ENCODE assay signal across 17 cellular contexts in the genomic region with DNA sequence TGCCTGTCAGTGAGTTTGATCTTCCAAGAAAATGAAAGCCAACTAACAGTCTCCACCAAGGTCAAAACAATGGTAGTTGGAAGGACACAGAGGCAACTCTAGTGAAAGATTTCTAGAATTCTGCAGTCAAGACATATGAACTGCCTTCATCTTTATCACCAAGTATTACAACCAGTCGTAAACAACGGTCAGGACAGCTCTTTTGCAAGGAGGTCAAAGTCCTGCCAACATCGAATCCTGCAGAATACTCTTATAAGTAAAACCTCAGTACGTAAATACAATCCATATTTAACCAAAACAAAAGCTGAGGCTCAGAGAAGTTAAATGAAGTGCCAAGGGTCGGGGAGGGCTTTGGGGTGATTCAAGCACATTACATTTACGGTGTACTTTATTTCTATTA.
"Had no signal": no experiment of that assay in that cellular context is flagged by ENCODE, and none has a peak within 500 bp of the region (broad histone marks: within the 10 kb centered on the region; RNA-seq: fewer than 3 reads in every experiment).

No MANE protein-coding gene starts in this region.

- H3K27me3 ChIP-seq: left lung, right atrium auricular region, spleen, suprapubic skin, upper lobe of right lung had no signal

- H3K9me3 ChIP-seq: left lung, right atrium auricular region, spleen, suprapubic skin, upper lobe of right lung had no signal

- H3K27ac Mint-ChIP-seq: activated naive CD8-positive, alpha-beta T cell treated with anti-CD3 and anti-CD28 coated beads, Interleukin-2, amount 10 ng/mL, durations not matched to agents 7 days and 5 days; stimulated activated naive CD8-positive, alpha-beta T cell treated with anti-CD3 and anti-CD28 coated beads, Interleukin-15, Interleukin-2, amounts not matched to agents 100 ng/mL and 50 ng/mL, for 24 hours; T-cell had no signal

- H3K27ac ChIP-seq: left lung, right atrium auricular region, spleen, suprapubic skin, upper lobe of right lung had no signal

- H3K9me3 Mint-ChIP-seq: activated naive CD8-positive, alpha-beta T cell treated with anti-CD3 and anti-CD28 coated beads, Interleukin-2, amount 10 ng/mL, durations not matched to agents 7 days and 5 days; naive thymus-derived CD8-positive, alpha-beta T cell; stimulated activated naive CD8-positive, alpha-beta T cell treated with anti-CD3 and anti-CD28 coated beads, Interleukin-15, Interleukin-2, amounts not matched to agents 100 ng/mL and 50 ng/mL, for 24 hours; T-cell had no signal

- DNase-seq: activated CD4-positive, CD25-positive, alpha-beta regulatory T cell treated with anti-CD3 and anti-CD28 coated beads, Interleukin-2, amount 50 U/mL, for 72 hours; activated naive CD4-positive, alpha-beta T cell; activated naive CD8-positive, alpha-beta T cell treated with anti-CD3 and anti-CD28 coated beads, Interleukin-2, amount 10 ng/mL, durations not matched to agents 7 days and 5 days; activated T-cell treated with anti-CD3 and anti-CD28 coated beads for 4 hours; anterior cingulate cortex; erythroblast; hippocampal formation; left lung; naive thymus-derived CD8-positive, alpha-beta T cell; posterior cingulate gyrus; spleen; T-cell; T1000; upper lobe of right lung had no signal

- H3K4me3 ChIP-seq: left lung, right atrium auricular region, spleen, suprapubic skin, upper lobe of right lung had no signal

- H3K4me3 Mint-ChIP-seq: activated naive CD8-positive, alpha-beta T cell treated with anti-CD3 and anti-CD28 coated beads, Interleukin-2, amount 10 ng/mL, durations not matched to agents 7 days and 5 days; stimulated activated naive CD8-positive, alpha-beta T cell treated with anti-CD3 and anti-CD28 coated beads, Interleukin-15, Interleukin-2, amounts not matched to agents 100 ng/mL and 50 ng/mL, for 24 hours had no signal

- H3K27me3 Mint-ChIP-seq: activated naive CD8-positive, alpha-beta T cell treated with anti-CD3 and anti-CD28 coated beads, Interleukin-2, amount 10 ng/mL, durations not matched to agents 7 days and 5 days; naive thymus-derived CD8-positive, alpha-beta T cell; stimulated activated naive CD8-positive, alpha-beta T cell treated with anti-CD3 and anti-CD28 coated beads, Interleukin-15, Interleukin-2, amounts not matched to agents 100 ng/mL and 50 ng/mL, for 24 hours; T-cell had no signal

- ATAC-seq: left lung; naive thymus-derived CD8-positive, alpha-beta T cell; T-cell; upper lobe of right lung had no signal
